Comparison of ENCODE assay signal across 20 cellular contexts in the genomic region with DNA sequence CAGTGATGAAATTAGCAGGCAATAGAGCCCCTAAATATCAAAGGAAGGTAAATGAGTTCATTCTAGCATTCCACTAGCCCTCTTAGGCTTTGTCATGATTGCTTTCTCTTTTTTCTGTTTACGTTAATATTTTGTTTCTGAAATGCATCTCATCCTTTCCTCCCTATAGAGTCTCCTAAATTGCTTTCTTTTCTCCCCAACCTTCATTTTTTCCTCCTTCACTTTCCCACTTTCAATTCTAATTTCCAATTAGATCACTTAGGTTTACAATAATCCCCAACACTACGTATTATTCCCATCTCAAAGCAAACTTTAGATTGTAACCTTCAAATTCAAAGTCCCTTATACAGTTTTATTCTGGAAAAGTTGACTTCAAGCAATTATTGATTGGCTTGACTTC.
DNase-seq lines count a peak whose midpoint lies in the region; ATAC-seq, FAIRE-seq and TF ChIP-seq lines count a peak whose summit lies in the region.
"Had no signal": no experiment of that assay in that cellular context is flagged by ENCODE, and none has a peak within 500 bp of the region (broad histone marks: within the 10 kb centered on the region; RNA-seq: fewer than 3 reads in every experiment).

No MANE protein-coding gene starts in this region.

- ATAC-seq in activated T-helper 17 cell treated with anti-CD3 and anti-CD28 coated beads, Interleukin-2, amount 50 U/mL, for 72 hours (replicated peaks), result no peak
- ATAC-seq in psoas muscle (no peak), pancreas (no peak)
- no peak for ATAC-seq in stimulated activated memory B cell treated with anti-CD40 and anti-IgM and Interleukin-4, amounts not matched to agents 10 μg/mL and 1 μg/mL and 100 μg/mL, for 72 hours

- peak overlapping the region; percentile 65 for H3K27ac Mint-ChIP-seq in activated T-helper 17 cell treated with anti-CD3 and anti-CD28 coated beads, Interleukin-2, amount 50 U/mL, for 72 hours
- peak overlapping the region; percentile 39 for H3K27ac Mint-ChIP-seq in stimulated activated memory B cell treated with anti-CD40 and anti-IgM and Interleukin-4, amounts not matched to agents 10 μg/mL and 1 μg/mL and 100 μg/mL, for 72 hours

- POLR2A ChIA-PET in HEK293 (lab: Yijun Ruan, JAX), result no interaction called here

- H3K4me1 ChIP-seq in HEK293 (ENCODE audit: control insufficient read depth, insufficient read depth, low read length), result no peaks in the 10 kb centered on the region
- H3K4me1 ChIP-seq in psoas muscle, result peaks cover 55% of the 10 kb centered on the region
- H3K4me1 ChIP-seq in pancreas, result no peaks in the 10 kb centered on the region

- H3K27me3 Mint-ChIP-seq in activated T-helper 17 cell treated with anti-CD3 and anti-CD28 coated beads, Interleukin-2, amount 50 U/mL, for 72 hours, result no peaks in the 10 kb centered on the region
- no peaks in the 10 kb centered on the region for H3K27me3 Mint-ChIP-seq in stimulated activated memory B cell treated with anti-CD40 and anti-IgM and Interleukin-4, amounts not matched to agents 10 μg/mL and 1 μg/mL and 100 μg/mL, for 72 hours

- no peaks in the 10 kb centered on the region for H3K36me3 Mint-ChIP-seq in activated T-helper 17 cell treated with anti-CD3 and anti-CD28 coated beads, Interleukin-2, amount 50 U/mL, for 72 hours (ENCODE audit: low read depth)
- no peaks in the 10 kb centered on the region for H3K36me3 Mint-ChIP-seq in stimulated activated memory B cell treated with anti-CD40 and anti-IgM and Interleukin-4, amounts not matched to agents 10 μg/mL and 1 μg/mL and 100 μg/mL, for 72 hours
- H3K36me3 Mint-ChIP-seq: CD4-positive, alpha-beta memory T cell had no signal

- peak overlapping the region; percentile 47 for H3K4me3 Mint-ChIP-seq in activated T-helper 17 cell treated with anti-CD3 and anti-CD28 coated beads, Interleukin-2, amount 50 U/mL, for 72 hours
- no peak overlapping the region for H3K4me3 Mint-ChIP-seq in stimulated activated memory B cell treated with anti-CD40 and anti-IgM and Interleukin-4, amounts not matched to agents 10 μg/mL and 1 μg/mL and 100 μg/mL, for 72 hours

- DNase-seq in psoas muscle (no peak), NCI-H1417 (lab: John Stamatoyannopoulos, UW) (no peak), pancreas (no peak), HUDEP-2 (lab: John Stamatoyannopoulos, UW; ENCODE audit: unreplicated experiment in 76 of 76) (no peak)
- DNase-seq: C1 segment of cervical spinal cord; Calu3; CD4-positive, alpha-beta memory T cell; COR-L47; DMS53; DMS79 treated with DMSO at 0.1 percent for 48 hours; GF-D8; GM23248; H7; HCEC 1CT had no signal

- H3K27ac ChIP-seq in HEK293 (ENCODE audit: extremely low read depth, low read depth, low read length), result no peak overlapping the region
- peak overlapping the region; percentile 83 for H3K27ac ChIP-seq in psoas muscle
- H3K27ac ChIP-seq in pancreas, result no peak overlapping the region
- H3K27ac ChIP-seq: GM23248 had no signal

- H3K9me3 Mint-ChIP-seq in activated T-helper 17 cell treated with anti-CD3 and anti-CD28 coated beads, Interleukin-2, amount 50 U/mL, for 72 hours, result no peaks in the 10 kb centered on the region
- H3K9me3 Mint-ChIP-seq in stimulated activated memory B cell treated with anti-CD40 and anti-IgM and Interleukin-4, amounts not matched to agents 10 μg/mL and 1 μg/mL and 100 μg/mL, for 72 hours, result no peaks in the 10 kb centered on the region
- H3K9me3 Mint-ChIP-seq: CD4-positive, alpha-beta memory T cell had no signal

- H3K9me3 ChIP-seq in HEK293 (ENCODE audit: control insufficient read depth, insufficient read depth, low read depth, low read length) (no peaks in the 10 kb centered on the region), psoas muscle (no peaks in the 10 kb centered on the region), pancreas (no peaks in the 10 kb centered on the region)

- CTCF ChIA-PET in HEK293 (lab: Yijun Ruan, JAX), result no interaction called here

- H3K36me3 ChIP-seq in HEK293 (ENCODE audit: control insufficient read depth in 2 of 2, insufficient read depth in 1 of 2, low read length in 2 of 2) (no peaks in the 10 kb centered on the region), psoas muscle (ENCODE audit: insufficient read depth in 1 of 2, low read depth in 1 of 2) (no peaks in the 10 kb centered on the region), pancreas (no peaks in the 10 kb centered on the region)

- FAIRE-seq in pancreas (lab: Jason Lieb, UNC), result no peak
- FAIRE-seq: GM12891, GM19239, H1 had no signal

- no peaks in the 10 kb centered on the region for H3K27me3 ChIP-seq in psoas muscle (ENCODE audit: insufficient read depth in 3 of 3, low read length in 2 of 3)
- H3K27me3 ChIP-seq in pancreas, result no peaks in the 10 kb centered on the region

- H3K4me1 Mint-ChIP-seq in activated T-helper 17 cell treated with anti-CD3 and anti-CD28 coated beads, Interleukin-2, amount 50 U/mL, for 72 hours, result peaks cover 14% of the 10 kb centered on the region
- H3K4me1 Mint-ChIP-seq in stimulated activated memory B cell treated with anti-CD40 and anti-IgM and Interleukin-4, amounts not matched to agents 10 μg/mL and 1 μg/mL and 100 μg/mL, for 72 hours, result peaks cover 6% of the 10 kb centered on the region

- 91 to 98% (median 98%) methylated on average over 2 of the region's 2 CpGs for WGBS in psoas muscle, 3 donors
- WGBS in pancreas, 2 donors, result 94 to 96% methylated on average over 2 of the region's 2 CpGs

- intact Hi-C loops in psoas muscle (cut with DNase I), result no loop called here
- intact Hi-C loops in pancreas (cut with DNase I), result no loop called here

- TF ChIP-seq CTCF in HEK293 (tag by site-specific recombination; IDR thresholded peaks at IDR 0.05) (no peak), psoas muscle (IDR thresholded peaks at IDR 0.05) (no peak), pancreas (IDR thresholded peaks at IDR 0.05) (no peak)

- H3K4me3 ChIP-seq in HEK293 (ENCODE audit: low read depth, low read length) (no peak overlapping the region), psoas muscle (no peak overlapping the region), pancreas (no peak overlapping the region)
- H3K4me3 ChIP-seq: GM23248 had no signal

TF ChIP-seq in HEK293, 187 proteins besides CTCF, POLR2A, EP300 and RAD21:
- TF ChIP-seq PRDM1 (tag by site-specific recombination; IDR thresholded peaks at IDR 0.05) (peak; percentile 93), KLF8 (tag by site-specific recombination; IDR thresholded peaks at IDR 0.05) (no peak)
